34 cellular contexts compared by ENCODE assay signal in genomic region chr1:114794038-114794437, GRCh38.
"Had no signal": no experiment of that assay in that cellular context is flagged by ENCODE, and none has a peak within 500 bp of the region (broad histone marks: within the 10 kb centered on the region; RNA-seq: fewer than 3 reads in every experiment).

No MANE protein-coding gene starts in this region.

- H3K27ac ChIP-seq: adrenal gland, ascending aorta, body of pancreas, brain microvascular endothelial cell, breast epithelium, cardiac muscle cell had no signal

- FAIRE-seq: astrocyte, bronchial epithelial cell had no signal

- H3K4me1 ChIP-seq: adrenal gland, ascending aorta, body of pancreas, breast epithelium had no signal

- DNase-seq: activated effector memory CD4-positive, alpha-beta T cell treated with anti-CD3 and anti-CD28 coated beads, Interleukin-2, amount 50 U/mL, for 16 hours; activated effector memory CD4-positive, alpha-beta T cell treated with Interleukin-2 at 50 U/mL for 16 hours; activated gamma-delta T cell; activated gamma-delta T cell treated with Interleukin-2 at 50 U/mL for 16 hours; activated naive CD4-positive, alpha-beta T cell; activated naive CD4-positive, alpha-beta T cell treated with anti-CD3 and anti-CD28 coated beads for 36 hours; activated naive CD4-positive, alpha-beta T cell treated with anti-CD3 and anti-CD28 coated beads, Interleukin-2, amount 10 ng/mL, durations not matched to agents 7 days and 5 days; activated naive CD4-positive, alpha-beta T cell treated with anti-CD3 and anti-CD28 coated beads, Interleukin-2, amount 50 U/mL, for 16 hours; activated naive CD4-positive, alpha-beta T cell treated with Interleukin-2 at 50 U/mL for 16 hours; activated naive CD8-positive, alpha-beta T cell treated with anti-CD3 and anti-CD28 coated beads for 36 hours; activated naive CD8-positive, alpha-beta T cell treated with anti-CD3 and anti-CD28 coated beads, Interleukin-2, amount 10 ng/mL, durations not matched to agents 7 days and 5 days; activated naive CD8-positive, alpha-beta T cell treated with anti-CD3 and anti-CD28 coated beads, Interleukin-2, amount 50 U/mL, for 24 hours; activated T-cell treated with anti-CD3 and anti-CD28 coated beads, Interleukin-2, amount 50 U/mL, for 1 hour; activated T-cell treated with anti-CD3 and anti-CD28 coated beads, Interleukin-2, amount 50 U/mL, for 24 hours; activated T-cell treated with anti-CD3 and anti-CD28 coated beads, Interleukin-2, amount 50 U/mL, for 4 hours; activated T-cell treated with anti-CD3 and anti-CD28 coated beads, Interleukin-2, amount 50 U/mL, for 48 hours; activated T-cell treated with anti-CD3 and anti-CD28 coated beads, Interleukin-2, amount 50 U/mL, for 72 hours; adrenal gland; amniotic stem cell; amygdala; anterior cingulate cortex; aorta; body of pancreas; brain microvascular endothelial cell; caudate nucleus; central memory CD4-positive, alpha-beta T cell; cerebellar nuclear complex had no signal

- H3K9me3 ChIP-seq: adrenal gland, ascending aorta, body of pancreas, breast epithelium had no signal

- H3K4me3 ChIP-seq: adrenal gland, ascending aorta, body of pancreas, breast epithelium, cardiac muscle cell had no signal

- H3K36me3 ChIP-seq: adrenal gland, ascending aorta, brain microvascular endothelial cell, breast epithelium, cardiac muscle cell had no signal

- H3K27me3 ChIP-seq: adrenal gland, ascending aorta, body of pancreas, brain microvascular endothelial cell had no signal

- ATAC-seq: activated naive CD4-positive, alpha-beta T cell treated with anti-CD3 and anti-CD28 coated beads, Interleukin-2, amount 50 U/mL, for 72 hours; activated naive CD8-positive, alpha-beta T cell treated with anti-CD3 and anti-CD28 coated beads, Interleukin-2, amount 50 U/mL, for 24 hours; activated T-cell treated with anti-CD3 and anti-CD28 coated beads, Interleukin-2, amount 50 U/mL, for 4 hours; activated T-cell treated with anti-CD3 and anti-CD28 coated beads, Interleukin-2, amount 50 U/mL, for 72 hours; activated T-helper 17 cell treated with anti-CD3 and anti-CD28 coated beads, Interleukin-2, amount 50 U/mL, for 72 hours; body of pancreas had no signal
